In genomic region chr14:104984056-104984894, GRCh38 we compare ENCODE assay signal across 15 cellular contexts. TPM values are rescaled to one million over a fixed set of nuclear protein-coding genes. Genes with fewer than 3 reads are reported as not detected.
DNase-seq lines count a peak whose midpoint lies in the region; ATAC-seq and TF ChIP-seq lines count a peak whose summit lies in the region.
"Had no signal": no experiment of that assay in that cellular context is flagged by ENCODE, and none has a peak within 500 bp of the region (broad histone marks: within the 10 kb centered on the region; RNA-seq: fewer than 3 reads in every experiment).

No MANE protein-coding gene starts in this region.

- intact Hi-C loops in MCF 10A (cut with micrococcal nuclease) = no loop called here
- intact Hi-C loops in breast epithelium (cut with DNase I; ENCODE audit: low total_unique reads) = no loop called here
- intact Hi-C loops in activated CD4-positive, alpha-beta memory T cell treated with anti-CD3 and anti-CD28 coated beads for 36 hours (cut with micrococcal nuclease) = no loop called here
- intact Hi-C loops in mucosa of descending colon (cut with DNase I, micrococcal nuclease) = no loop called here

- no TSS peak for BruUV-seq in MCF 10A (replicated peaks; lab: Mats Ljungman, UMichigan)

- peaks cover 0 to 8% of the 10 kb centered on the region in 2 donors for H3K4me1 ChIP-seq in breast epithelium
- H3K4me1 ChIP-seq in mucosa of descending colon (ENCODE audit: low read depth) = peaks cover 4% of the 10 kb centered on the region

- DNase-seq in MCF 10A (ENCODE audit: unreplicated experiment) = no peak
- DNase-seq in breast epithelium (ENCODE audit: low spot score in 2 of 2) = no peak
- DNase-seq in activated CD4-positive, alpha-beta memory T cell treated with anti-CD3 and anti-CD28 coated beads for 36 hours = no peak
- DNase-seq in immature natural killer cell = no peak
- DNase-seq in stimulated activated naive B cell treated with anti-CD40 and anti-IgM and Interleukin-4, amounts not matched to agents 10 μg/mL and 1 μg/mL and 100 μg/mL, for 72 hours = no peak
- DNase-seq in omental fat pad (ENCODE audit: low spot score) = no peak
- no peak for DNase-seq in mucosa of descending colon
- DNase-seq in ACHN = no peak
- DNase-seq: foreskin fibroblast, NCI-H1436 treated with DMSO at 0.1 percent for 48 hours, NCI-H69, SHP77 treated with DMSO at 0.1 percent for 48 hours had no signal

- no peaks in the 10 kb centered on the region for H3K27me3 Mint-ChIP-seq in MCF 10A (ENCODE audit: insufficient read depth, unreplicated experiment)
- peaks cover 3% of the 10 kb centered on the region for H3K27me3 Mint-ChIP-seq in activated CD4-positive, alpha-beta memory T cell treated with anti-CD3 and anti-CD28 coated beads for 36 hours
- H3K27me3 Mint-ChIP-seq in immature natural killer cell (ENCODE audit: low read depth in 3 of 3) = peaks cover 1 to 7% (median 3%) of the 10 kb centered on the region in 3 donors
- H3K27me3 Mint-ChIP-seq in stimulated activated naive B cell treated with anti-CD40 and anti-IgM and Interleukin-4, amounts not matched to agents 10 μg/mL and 1 μg/mL and 100 μg/mL, for 72 hours = peaks cover 3 to 11% of the 10 kb centered on the region in 2 donors

- TF ChIP-seq POLR2A in breast epithelium (IDR thresholded peaks at IDR 0.05) = no peak

- TF ChIP-seq CTCF in MCF 10A (IDR thresholded peaks at IDR 0.05; ENCODE audit: unreplicated experiment) = no peak
- no peak for TF ChIP-seq CTCF in breast epithelium (IDR thresholded peaks at IDR 0.05)
- TF ChIP-seq CTCF in omental fat pad (IDR thresholded peaks at IDR 0.05) = no peak
- no peak for TF ChIP-seq CTCF in mucosa of descending colon (IDR thresholded peaks at IDR 0.05)

- no peaks in the 10 kb centered on the region for H3K9me3 ChIP-seq in breast epithelium
- no peaks in the 10 kb centered on the region for H3K9me3 ChIP-seq in mucosa of descending colon

- CTCF ChIA-PET in MCF 10A (lab: Yijun Ruan, JAX) = interaction anchor here (0.5 to 2.6 kb wide), 7 partner anchors 9 to 346 kb away, joined by 3 to 15 read pairs (median 4); no protein-coding TSS in a partner anchor
- CTCF ChIA-PET in activated CD4-positive, alpha-beta memory T cell treated with anti-CD3 and anti-CD28 coated beads for 36 hours (lab: Charles Lee) = interaction anchor here (0.7 to 3.1 kb wide), 5 partner anchors 8 to 464 kb away, joined by 3 to 20 read pairs (median 5); partner anchors contain the start of gene CDCA4

- ATAC-seq in stimulated activated naive B cell treated with anti-CD40 and anti-IgM and Interleukin-4, amounts not matched to agents 10 μg/mL and 1 μg/mL and 100 μg/mL, for 72 hours (replicated peaks) = no peak
- ATAC-seq in omental fat pad (ENCODE audit: low FRiP score) = no peak
- no peak for ATAC-seq in mucosa of descending colon

- no peaks in the 10 kb centered on the region for H3K27me3 ChIP-seq in breast epithelium

- H3K36me3 Mint-ChIP-seq in MCF 10A (ENCODE audit: insufficient read depth, unreplicated experiment) (no peaks in the 10 kb centered on the region), immature natural killer cell (peaks cover 0 to 3% (median 0%) of the 10 kb centered on the region in 3 donors)
- H3K36me3 Mint-ChIP-seq in activated CD4-positive, alpha-beta memory T cell treated with anti-CD3 and anti-CD28 coated beads for 36 hours = no peaks in the 10 kb centered on the region
- peaks cover 0 to 4% of the 10 kb centered on the region in 2 donors for H3K36me3 Mint-ChIP-seq in stimulated activated naive B cell treated with anti-CD40 and anti-IgM and Interleukin-4, amounts not matched to agents 10 μg/mL and 1 μg/mL and 100 μg/mL, for 72 hours

- peak overlapping the region in 1 of 2 donors; percentile 25 for H3K27ac ChIP-seq in breast epithelium

- no peak overlapping the region for H3K4me3 ChIP-seq in breast epithelium
- H3K4me3 ChIP-seq in mucosa of descending colon = no peak overlapping the region
- H3K4me3 ChIP-seq: K562 had no signal

- H3K4me3 Mint-ChIP-seq in MCF 10A (ENCODE audit: unreplicated experiment) = peak overlapping the region; percentile 65
- peak overlapping the region; percentile 57 for H3K4me3 Mint-ChIP-seq in activated CD4-positive, alpha-beta memory T cell treated with anti-CD3 and anti-CD28 coated beads for 36 hours
- H3K4me3 Mint-ChIP-seq in immature natural killer cell = peak overlapping the region; percentile 67 to 85 (median 76)
- peak overlapping the region; percentile 74 to 86 for H3K4me3 Mint-ChIP-seq in stimulated activated naive B cell treated with anti-CD40 and anti-IgM and Interleukin-4, amounts not matched to agents 10 μg/mL and 1 μg/mL and 100 μg/mL, for 72 hours

- in situ Hi-C loops in ACHN (cut with HindIII; ENCODE audit: low pct_ligation_motif_present, low pct_unique_long_range_greater_than_20kb, low sequenced_read_pairs) = no loop called here

- H3K36me3 ChIP-seq in breast epithelium (no peaks in the 10 kb centered on the region), mucosa of descending colon (ENCODE audit: low read depth) (no peaks in the 10 kb centered on the region)

- peaks cover 22% of the 10 kb centered on the region for H3K4me1 Mint-ChIP-seq in MCF 10A (ENCODE audit: insufficient read depth, unreplicated experiment)
- H3K4me1 Mint-ChIP-seq in activated CD4-positive, alpha-beta memory T cell treated with anti-CD3 and anti-CD28 coated beads for 36 hours (ENCODE audit: low read depth) = peaks cover 9% of the 10 kb centered on the region
- H3K4me1 Mint-ChIP-seq in immature natural killer cell = peaks cover 5 to 7% of the 10 kb centered on the region in 2 donors
- H3K4me1 Mint-ChIP-seq in stimulated activated naive B cell treated with anti-CD40 and anti-IgM and Interleukin-4, amounts not matched to agents 10 μg/mL and 1 μg/mL and 100 μg/mL, for 72 hours = peaks cover 18 to 20% of the 10 kb centered on the region in 2 donors

- no peaks in the 10 kb centered on the region for H3K9me3 Mint-ChIP-seq in MCF 10A (ENCODE audit: unreplicated experiment)
- H3K9me3 Mint-ChIP-seq in activated CD4-positive, alpha-beta memory T cell treated with anti-CD3 and anti-CD28 coated beads for 36 hours = no peaks in the 10 kb centered on the region
- no peaks in the 10 kb centered on the region for H3K9me3 Mint-ChIP-seq in immature natural killer cell
- H3K9me3 Mint-ChIP-seq in stimulated activated naive B cell treated with anti-CD40 and anti-IgM and Interleukin-4, amounts not matched to agents 10 μg/mL and 1 μg/mL and 100 μg/mL, for 72 hours = peaks cover 0 to 2% of the 10 kb centered on the region in 2 donors

- POLR2A ChIA-PET in MCF 10A (lab: Yijun Ruan, JAX) = interaction anchor here (0.8 to 6.5 kb wide), 6 partner anchors 14 to 107 kb away, joined by 5 to 116 read pairs (median 14); partner anchors contain the start of gene CDCA4
- POLR2A ChIA-PET in activated CD4-positive, alpha-beta memory T cell treated with anti-CD3 and anti-CD28 coated beads for 36 hours (lab: Charles Lee) = interaction anchor here (0.9 to 2.9 kb wide), 3 partner anchors 35 to 232 kb away, joined by 3 to 18 read pairs (median 3); partner anchors contain the start of genes CDCA4 and SIVA1

- H3K27ac Mint-ChIP-seq in MCF 10A (ENCODE audit: low read depth, unreplicated experiment) (peak overlapping the region; percentile 63), immature natural killer cell (peak overlapping the region in 5 of 6 donors; percentile 53 to 90 (median 76))
- H3K27ac Mint-ChIP-seq in activated CD4-positive, alpha-beta memory T cell treated with anti-CD3 and anti-CD28 coated beads for 36 hours = no peak overlapping the region
- peak overlapping the region; percentile 85 for H3K27ac Mint-ChIP-seq in stimulated activated naive B cell treated with anti-CD40 and anti-IgM and Interleukin-4, amounts not matched to agents 10 μg/mL and 1 μg/mL and 100 μg/mL, for 72 hours

RNA-seq across cellular contexts. Expression of gene CLBA1, which starts 1.3 kb away (rescaled TPM):
- total RNA-seq in MCF 10A (2022) = 20.3 and 24.3 TPM in 2 replicates
- 10 to 100 TPM in 1 of 3 donors, 1 to 10 TPM in 2; 4.5 to 17.0 (median 8.8) TPM for total RNA-seq in breast epithelium
- 1 to 10 TPM in 1 of 2 experiments, under 1 TPM in 1; 0.78 to 1.2 TPM for total RNA-seq in activated CD4-positive, alpha-beta memory T cell treated with anti-CD3 and anti-CD28 coated beads for 36 hours
- polyA plus RNA-seq in immature natural killer cell = under 1 TPM in 2 of 3 donors, not detected in 1; 0.37 to 0.57 TPM
- 1 to 10 TPM; 2.5 to 6.1 (median 3.3) TPM for total RNA-seq in omental fat pad
- 1 to 10 TPM; 6.0 to 8.4 (median 6.9) TPM for total RNA-seq in mucosa of descending colon

RNA-seq across cellular contexts. Expression of gene AHNAK2, which starts 6.1 kb away (rescaled TPM):
- total RNA-seq in MCF 10A (2022) (218 and 286 TPM in 2 replicates), breast epithelium (10 to 100 TPM; 15.1 to 46.7 (median 19.3) TPM), omental fat pad (10 to 100 TPM; 18.6 to 44.5 (median 34.2) TPM), mucosa of descending colon (100 to 1,000 TPM in 1 of 3 donors, 10 to 100 TPM in 1, 1 to 10 TPM in 1; 4.6 to 145 (median 20.3) TPM)
- under 1 TPM; 0.02 to 0.05 TPM for total RNA-seq in activated CD4-positive, alpha-beta memory T cell treated with anti-CD3 and anti-CD28 coated beads for 36 hours
- polyA plus RNA-seq in immature natural killer cell = not detected

RNA-seq across cellular contexts. Expression of gene CDCA4, which starts 36.6 kb away (rescaled TPM):
- 29.3 and 33.0 TPM in 2 replicates for total RNA-seq in MCF 10A (2022)
- total RNA-seq in breast epithelium = 10 to 100 TPM in 2 of 3 donors, 1 to 10 TPM in 1; 5.1 to 10.4 (median 10.2) TPM
- 10 to 100 TPM; 63.4 to 69.1 TPM for total RNA-seq in activated CD4-positive, alpha-beta memory T cell treated with anti-CD3 and anti-CD28 coated beads for 36 hours
- 10 to 100 TPM; 14.5 to 18.3 (median 14.6) TPM for polyA plus RNA-seq in immature natural killer cell
- total RNA-seq in omental fat pad = 1 to 10 TPM; 5.3 to 8.0 (median 6.4) TPM
- total RNA-seq in mucosa of descending colon = 1 to 10 TPM; 4.3 to 8.7 (median 5.6) TPM

RNA-seq across cellular contexts. Expression of gene PLD4, which starts 59.6 kb away (rescaled TPM):
- total RNA-seq in MCF 10A (2022) = not detected in 2 replicates
- 1 to 10 TPM in 1 of 3 donors, under 1 TPM in 1, not detected in 1; 0.33 to 4.0 TPM for total RNA-seq in breast epithelium
- not detected for total RNA-seq in activated CD4-positive, alpha-beta memory T cell treated with anti-CD3 and anti-CD28 coated beads for 36 hours
- 10 to 100 TPM in 2 of 3 donors, 1 to 10 TPM in 1; 2.3 to 49.3 (median 19.7) TPM for polyA plus RNA-seq in immature natural killer cell
- under 1 TPM in 3 of 4 donors, not detected in 1; under 0.01 to 0.37 (median 0.16) TPM for total RNA-seq in omental fat pad
- 1 to 10 TPM in 1 of 3 donors, under 1 TPM in 2; 0.38 to 2.2 (median 0.39) TPM for total RNA-seq in mucosa of descending colon
- total RNA-seq: dermis microvascular lymphatic vessel endothelial cell had no signal
- polyA plus RNA-seq: K562, keratinocyte had no signal

Comparison
In these comparisons a context has a peak if more than half of its experiments do, and no peak if none do; other contexts are left out.
1. RNA of gene AHNAK2, which starts 6.1 kb away (total RNA-seq): 218 to 286 TPM in MCF 10A, 18.6 to 44.5 TPM in omental fat pad, 4.6 to 145 TPM in mucosa of descending colon and 15.1 to 46.7 TPM in breast epithelium; 0.02 to 0.05 TPM in activated CD4-positive, alpha-beta memory T cell treated with anti-CD3 and anti-CD28 coated beads for 36 hours; every median in the first group is over 4 times any median in the second.
2. Peak in every context shown above with its lines, with median percentiles within 50 percentile points of each other: H3K4me3 Mint-ChIP-seq.